In the genomic region with DNA sequence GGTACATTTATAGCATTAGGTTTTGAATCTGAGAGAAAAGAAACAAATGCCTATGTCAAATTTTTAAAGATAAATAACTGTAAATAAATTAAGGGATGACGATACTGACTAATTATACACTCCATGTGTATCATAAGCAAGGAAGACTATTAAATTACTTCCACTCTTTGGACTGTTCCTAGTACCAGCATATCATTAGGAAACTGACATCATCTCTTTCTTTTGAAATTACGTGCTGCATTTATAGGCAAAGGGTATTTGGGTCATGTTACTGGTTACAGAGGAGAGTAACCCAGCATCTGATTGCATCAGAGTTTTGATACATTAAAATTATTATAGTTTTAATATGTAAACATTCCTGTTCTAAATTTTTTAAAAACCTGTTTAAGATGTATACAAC, we compare ENCODE assay signal across 19 cellular contexts.
"Had no signal": no experiment of that assay in that cellular context is flagged by ENCODE, and none has a peak within 500 bp of the region (broad histone marks: within the 10 kb centered on the region; RNA-seq: fewer than 3 reads in every experiment).

No MANE protein-coding gene starts in this region.

- H3K4me3 Mint-ChIP-seq: activated B cell treated with CpG ODN at 0.5 μM for 24 hours; activated CD4-positive, alpha-beta T cell treated with anti-CD3 and anti-CD28 coated beads for 36 hours; activated naive CD4-positive, alpha-beta T cell treated with anti-CD3 and anti-CD28 coated beads for 36 hours; endodermal cell; naive thymus-derived CD4-positive, alpha-beta T cell; neural progenitor cell; T-helper 1 cell treated with Interleukin-12 subunit alpha and Interleukin-12 subunit beta and Interleukin-4 antibody, amounts not matched to agents 30 μg/mL and 1 μg/mL, for 36 hours had no signal

- H3K27ac ChIP-seq: esophagus squamous epithelium, neural progenitor cell, tibial artery had no signal

- DNase-seq: activated B cell treated with CpG ODN at 0.5 μM for 24 hours; activated CD4-positive, alpha-beta T cell treated with anti-CD3 and anti-CD28 coated beads for 36 hours; activated CD4-positive, alpha-beta T cell treated with anti-CD3 and anti-CD28 coated beads, Interleukin-2, amount 50 U/mL, for 4 hours; activated naive CD4-positive, alpha-beta T cell treated with anti-CD3 and anti-CD28 coated beads for 36 hours; activated T-cell treated with anti-CD3 and anti-CD28 coated beads, Interleukin-2, amount 50 U/mL, for 48 hours; cortex of kidney; endodermal cell; esophagus squamous epithelium; kidney; naive thymus-derived CD4-positive, alpha-beta T cell; retina; stimulated activated CD4-positive, alpha-beta T cell treated with anti-CD3 and anti-CD28 coated beads, Interleukin-4, amount 100 ng/mL, for 4 hours; stimulated activated naive CD8-positive, alpha-beta T cell treated with anti-CD3 and anti-CD28 coated beads, Interleukin-15, Interleukin-2, amounts not matched to agents 100 U/mL and 50 U/mL, for 24 hours; substantia nigra; T1000; tibial artery had no signal

- ATAC-seq: activated CD4-positive, alpha-beta T cell treated with anti-CD3 and anti-CD28 coated beads for 36 hours; naive thymus-derived CD4-positive, alpha-beta T cell; stimulated activated naive CD8-positive, alpha-beta T cell treated with anti-CD3 and anti-CD28 coated beads, Interleukin-15, Interleukin-2, amounts not matched to agents 100 U/mL and 50 U/mL, for 24 hours had no signal

- H3K9me3 ChIP-seq: esophagus squamous epithelium, tibial artery had no signal

- H3K27ac Mint-ChIP-seq: activated B cell treated with CpG ODN at 0.5 μM for 24 hours; activated CD4-positive, alpha-beta T cell treated with anti-CD3 and anti-CD28 coated beads for 36 hours; activated naive CD4-positive, alpha-beta T cell treated with anti-CD3 and anti-CD28 coated beads for 36 hours; endodermal cell; naive thymus-derived CD4-positive, alpha-beta T cell; neural progenitor cell; T-helper 1 cell treated with Interleukin-12 subunit alpha and Interleukin-12 subunit beta and Interleukin-4 antibody, amounts not matched to agents 30 μg/mL and 1 μg/mL, for 36 hours had no signal

- H3K36me3 Mint-ChIP-seq: naive thymus-derived CD4-positive, alpha-beta T cell; neural progenitor cell had no signal

- H3K9me3 Mint-ChIP-seq: activated B cell treated with CpG ODN at 0.5 μM for 24 hours; activated naive CD4-positive, alpha-beta T cell treated with anti-CD3 and anti-CD28 coated beads for 36 hours; endodermal cell; naive thymus-derived CD4-positive, alpha-beta T cell; neural progenitor cell; T-helper 1 cell treated with Interleukin-12 subunit alpha and Interleukin-12 subunit beta and Interleukin-4 antibody, amounts not matched to agents 30 μg/mL and 1 μg/mL, for 36 hours had no signal

- H3K4me3 ChIP-seq: esophagus squamous epithelium, lung, neural progenitor cell, tibial artery had no signal

- H3K27me3 ChIP-seq: esophagus squamous epithelium, neural progenitor cell, tibial artery had no signal

- H3K36me3 ChIP-seq: esophagus squamous epithelium, neural progenitor cell, tibial artery had no signal

- H3K9ac ChIP-seq: neural progenitor cell had no signal

- H3K4me1 Mint-ChIP-seq: activated B cell treated with CpG ODN at 0.5 μM for 24 hours, endodermal cell had no signal

- H3K27me3 Mint-ChIP-seq: activated B cell treated with CpG ODN at 0.5 μM for 24 hours; activated CD4-positive, alpha-beta T cell treated with anti-CD3 and anti-CD28 coated beads for 36 hours had no signal

- H3K4me1 ChIP-seq: neural progenitor cell had no signal
